In the genomic region with DNA sequence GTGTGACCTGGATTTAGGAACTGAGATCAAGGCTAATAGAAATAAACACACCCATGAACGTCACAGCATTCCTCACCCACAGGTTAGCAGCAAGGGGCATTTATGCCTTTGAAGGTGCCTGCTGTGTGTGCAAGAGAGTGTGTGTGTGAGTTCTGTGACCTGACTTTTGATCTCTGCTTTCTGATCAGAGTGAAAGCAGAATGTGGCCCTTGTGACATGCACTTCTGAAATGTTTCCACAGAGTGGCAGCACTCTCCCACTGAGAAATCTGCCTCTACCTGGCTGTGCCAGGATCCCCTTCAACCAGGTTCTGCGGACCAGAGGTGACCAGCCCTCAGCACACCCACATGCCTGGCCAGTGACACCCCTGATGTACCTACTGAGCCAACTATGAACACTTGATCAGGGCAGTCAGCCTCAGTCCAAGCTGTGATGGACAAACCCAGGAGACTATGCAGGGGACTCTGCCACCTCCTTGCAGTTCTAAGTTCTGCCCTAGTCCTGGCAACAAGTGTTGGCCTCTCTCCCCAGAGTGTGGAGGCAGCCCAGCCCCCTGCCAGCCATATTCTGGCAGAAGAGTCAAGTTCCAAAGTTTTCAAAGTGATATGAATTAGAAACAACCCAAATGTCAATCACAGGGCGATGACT, we compare ENCODE assay signal across 8 cellular contexts. TPM values are rescaled to one million over a fixed set of nuclear protein-coding genes. Genes with fewer than 3 reads are reported as not detected.
DNase-seq lines count a peak whose midpoint lies in the region; ATAC-seq, FAIRE-seq and TF ChIP-seq lines count a peak whose summit lies in the region.

No MANE protein-coding gene starts in this region.

- no peak overlapping the region for H3K4me2 ChIP-seq in keratinocyte (ENCODE audit: control insufficient read depth, extremely low read depth, insufficient read depth, low read depth, low read length)

- H4K20me1 ChIP-seq in keratinocyte (ENCODE audit: control insufficient read depth, extremely low read depth, insufficient read depth, low read length): no peaks in the 10 kb centered on the region

- H3K27me3 ChIP-seq in A673 (replicated peaks; ENCODE audit: insufficient read depth, low read depth, low read length, poor library complexity) (no peaks in the 10 kb centered on the region), keratinocyte (ENCODE audit: control insufficient read depth, extremely low read depth, insufficient read depth, low read length) (peaks cover 37% of the 10 kb centered on the region), transverse colon (no peaks in the 10 kb centered on the region)

- intact Hi-C loops in A673 (cut with micrococcal nuclease; ENCODE audit: unreplicated experiment): loop anchor here (2.0 kb wide), 1 partner anchor 189 kb away; no protein-coding TSS in a partner anchor
- intact Hi-C loops in transverse colon (cut with DNase I; ENCODE audit: low total_unique reads): no loop called here

- H3K9me3 ChIP-seq in A673 (ENCODE audit: low read depth, low read length, poor library complexity, severe bottlenecking) (no peaks in the 10 kb centered on the region), keratinocyte (ENCODE audit: control insufficient read depth, low read depth, low read length) (no peaks in the 10 kb centered on the region), transverse colon (no peaks in the 10 kb centered on the region)

- DNase-seq in A673 (ENCODE audit: low spot score) (no peak), GM10248 (ENCODE audit: extremely low spot score) (peak; percentile 46), NCI-H526 (lab: John Stamatoyannopoulos, UW) (peak; percentile 30 to 82), astrocyte of the hippocampus (ENCODE audit: low read depth, low spot score) (peak; percentile 25), keratinocyte (ENCODE audit: low read depth, low spot score) (no peak), transverse colon (no peak)
- DNase-seq in NK-92 treated with Interleukin-12 subunit alpha and Interleukin-12 subunit beta, amount 100 ng/mL, for 24 hours (lab: John Stamatoyannopoulos, UW): no peak

- H2AFZ ChIP-seq in keratinocyte (ENCODE audit: control insufficient read depth, low read length): no peak overlapping the region

- no peak overlapping the region for H3K9ac ChIP-seq in keratinocyte (ENCODE audit: control insufficient read depth, extremely low read depth, insufficient read depth, low read length)

- H3K9me1 ChIP-seq in keratinocyte (ENCODE audit: control insufficient read depth, extremely low read depth, insufficient read depth, low read length): no peaks in the 10 kb centered on the region

- no peaks in the 10 kb centered on the region for H3K4me1 ChIP-seq in A673 (ENCODE audit: insufficient read depth, low read length, poor library complexity, severe bottlenecking)
- H3K4me1 ChIP-seq in keratinocyte (ENCODE audit: control insufficient read depth, extremely low read depth, insufficient read depth, low read length): no peaks in the 10 kb centered on the region
- no peaks in the 10 kb centered on the region for H3K4me1 ChIP-seq in transverse colon

- peak; percentile 80 for FAIRE-seq in keratinocyte (lab: Jason Lieb, UNC)

- dilution Hi-C loops in keratinocyte (cut with MboI; ENCODE audit: extremely low pct_ligation_motif_present, low sequenced_read_pairs): no loop called here

- TF ChIP-seq CTCF in A673 (conservative IDR thresholded peaks at IDR 0.05; ENCODE audit: low read depth, low read length): peak; percentile 66
- peak; percentile 50 for TF ChIP-seq CTCF in GM10248 (IDR thresholded peaks at IDR 0.05; ENCODE audit: control extremely low read depth, extremely low read depth, low read depth, missing control alignments)
- peak; percentile 70 to 86 (median 86) for TF ChIP-seq CTCF in keratinocyte (optimal IDR thresholded peaks at IDR 0.05 in 1 of 3, IDR thresholded peaks at IDR 0.05 in 1 of 3, conservative IDR thresholded peaks at IDR 0.05 in 1 of 3; ENCODE audit: extremely low read depth in 1 of 3, insufficient read depth in 2 of 3, low read length in 3 of 3)
- peak; percentile 16 to 43 (median 33) for TF ChIP-seq CTCF in transverse colon (IDR thresholded peaks at IDR 0.05)

- no peak for TF ChIP-seq POLR2A in transverse colon (IDR thresholded peaks at IDR 0.05)

- no peaks in the 10 kb centered on the region for H3K79me2 ChIP-seq in keratinocyte (ENCODE audit: control insufficient read depth, insufficient read depth, low read length)

- no peaks in the 10 kb centered on the region for H3K36me3 ChIP-seq in A673 (ENCODE audit: insufficient read depth, low read length, poor library complexity, severe bottlenecking)
- no peaks in the 10 kb centered on the region for H3K36me3 ChIP-seq in keratinocyte (ENCODE audit: control insufficient read depth in 2 of 2, extremely low read depth in 1 of 2, insufficient read depth in 2 of 2, low read length in 2 of 2)
- H3K36me3 ChIP-seq in transverse colon: no peaks in the 10 kb centered on the region

- CTCF ChIA-PET in A673 (lab: Charles Lee): no interaction called here
- CTCF ChIA-PET in GM10248 (lab: Yijun Ruan, JAX): interaction anchor here (1.0 to 2.4 kb wide), 9 partner anchors 8 to 295 kb away, joined by 3 to 16 read pairs (median 6); partner anchors contain the start of gene ALDH9A1

- H3K27ac ChIP-seq in A673 (ENCODE audit: low read depth, low read length, poor library complexity, severe bottlenecking) (no peak overlapping the region), keratinocyte (ENCODE audit: control insufficient read depth, insufficient read depth, low read length) (no peak overlapping the region), transverse colon (no peak overlapping the region)

- in situ Hi-C loops in transverse colon (cut with MboI; ENCODE audit: low pct_ligation_motif_present in 1 of 4, low pct_unique_long_range_greater_than_20kb in 1 of 4, low sequenced_read_pairs in 3 of 4): no loop called here

- H3K4me3 ChIP-seq in A673 (ENCODE audit: low read depth, low read length, poor library complexity, severe bottlenecking) (no peak overlapping the region), keratinocyte (ENCODE audit: control insufficient read depth in 2 of 3, extremely low read depth in 1 of 3, insufficient read depth in 2 of 3, low read depth in 1 of 3, low read length in 3 of 3) (no peak overlapping the region), transverse colon (no peak overlapping the region)

- 34 to 49% methylated on average over 2 to 3 of the region's 3 CpGs for WGBS in transverse colon (ENCODE audit: low coverage in 1 of 2), 2 donors

- ATAC-seq in HG02870 (IDR thresholded peaks at IDR 0.05; ENCODE audit: unreplicated experiment): peak; percentile 60

- no TSS peak for BruUV-seq in A673 (replicated peaks; lab: Mats Ljungman, UMichigan)

- no peak for TF ChIP-seq EP300 in transverse colon (IDR thresholded peaks at IDR 0.05; ENCODE audit: low read depth)

- POLR2A ChIA-PET in A673 (lab: Charles Lee; ENCODE audit: low non-redundant PET): no interaction called here
- POLR2A ChIA-PET in GM10248 (lab: Yijun Ruan, JAX): no interaction called here

RNA-seq across cellular contexts. Expression of gene RXRG, which starts 41.0 kb away (rescaled TPM):
- not detected in 2 replicates for total RNA-seq in A673 (2021)
- 0.03 to 0.05 TPM in 2 of 3 replicates, not detected in the other for polyA plus RNA-seq in keratinocyte
- not detected for polyA plus RNA-seq in keratinocyte (2011; ENCODE audit: low read depth)
- 0.09 and 0.12 TPM in 2 replicates for polyA plus RNA-seq in keratinocyte (2011; cell fraction: cytosol; rRNA removed)
- 0.07 and 0.17 TPM in 2 replicates for polyA plus RNA-seq in keratinocyte (2011; cell fraction: nucleus; rRNA removed)
- polyA plus RNA-seq in keratinocyte (2012; ENCODE audit: low replicate concordance): not detected in 2 replicates
- polyA minus RNA-seq in keratinocyte: 0.23 TPM in 1 of 3 replicates, not detected in the others
- not detected for polyA minus RNA-seq in keratinocyte (2011; cell fraction: cytosol; rRNA and poly(A)+ RNA removed)
- polyA minus RNA-seq in keratinocyte (2011; cell fraction: nucleus; rRNA and poly(A)+ RNA removed): not detected in 2 replicates
- total RNA-seq in transverse colon: under 1 TPM in 1 of 4 donors, not detected in 3; 0.96 TPM

RNA-seq across cellular contexts. Expression of gene LMX1A, which starts 47.4 kb away (rescaled TPM):
- total RNA-seq in A673 (2021) (not detected in 2 replicates), transverse colon (under 1 TPM in 2 of 4 donors, not detected in 2; 0.41 to 0.79 TPM)
- not detected in 3 replicates for polyA plus RNA-seq in keratinocyte
- not detected for polyA plus RNA-seq in keratinocyte (2011; ENCODE audit: low read depth)
- polyA plus RNA-seq in keratinocyte (2011; cell fraction: cytosol; rRNA removed): not detected in 2 replicates
- not detected in 2 replicates for polyA plus RNA-seq in keratinocyte (2011; cell fraction: nucleus; rRNA removed)
- not detected in 2 replicates for polyA plus RNA-seq in keratinocyte (2012; ENCODE audit: low replicate concordance)
- not detected in 3 replicates for polyA minus RNA-seq in keratinocyte
- polyA minus RNA-seq in keratinocyte (2011; cell fraction: cytosol; rRNA and poly(A)+ RNA removed): not detected
- not detected in 2 replicates for polyA minus RNA-seq in keratinocyte (2011; cell fraction: nucleus; rRNA and poly(A)+ RNA removed)

Comparison
In these comparisons a context has a peak if more than half of its experiments do, and no peak if none do; other contexts are left out.
1. DNase-seq: peak in GM10248 (single experiment), NCI-H526 (2 of 2) and astrocyte of the hippocampus (single experiment); none in A673 (single experiment), keratinocyte (single experiment), transverse colon (single experiment) and NK-92 treated with Interleukin-12 subunit alpha and Interleukin-12 subunit beta, amount 100 ng/mL, for 24 hours (single experiment).
2. CTCF ChIP-seq: peak in every context shown above with its lines; median percentile 86 in keratinocyte; 66 in A673; 50 in GM10248; 33 in transverse colon.